Comparison of ENCODE assay signal across 8 cellular contexts in the genomic region with DNA sequence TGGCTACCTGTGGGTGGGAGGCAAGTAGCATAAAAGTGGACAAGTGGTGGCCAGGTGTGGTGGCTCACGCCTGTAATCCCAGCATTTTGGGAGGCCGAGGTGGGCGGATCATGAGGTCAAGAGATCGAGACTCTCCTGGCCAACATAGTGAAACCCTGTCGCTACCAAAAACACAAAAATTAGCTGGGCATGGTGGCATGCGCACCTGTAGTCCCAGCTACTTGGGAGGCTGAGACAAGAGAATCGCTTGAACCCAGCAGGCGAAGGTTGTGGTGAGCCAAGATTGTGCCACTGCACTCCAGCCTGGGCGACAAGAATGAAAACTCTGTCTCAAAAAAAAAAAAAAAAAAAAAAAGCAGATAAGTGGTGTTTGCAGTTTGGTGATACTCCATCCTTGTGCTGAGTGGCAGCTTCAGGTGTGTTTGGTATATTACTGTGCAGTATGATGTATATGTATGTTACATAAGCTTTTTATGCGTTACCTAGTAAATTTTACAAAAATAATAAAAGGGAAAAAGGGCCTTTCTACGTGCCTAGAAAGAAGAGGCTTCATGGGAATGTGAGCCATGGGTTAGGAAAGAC. TPM values are rescaled to one million over a fixed set of nuclear protein-coding genes. Genes with fewer than 3 reads are reported as not detected.
DNase-seq lines count a peak whose midpoint lies in the region; ATAC-seq and TF ChIP-seq lines count a peak whose summit lies in the region.

No MANE protein-coding gene starts in this region.

- no peaks in the 10 kb centered on the region for H3K36me3 ChIP-seq in GM06990 (ENCODE audit: control insufficient read depth, insufficient read depth, low read length)
- no peaks in the 10 kb centered on the region for H3K36me3 ChIP-seq in SK-N-SH (replicated peaks in 1 of 2; ENCODE audit: control insufficient read depth in 1 of 2, insufficient read depth in 2 of 2, low read length in 1 of 2)

- peaks cover 3% of the 10 kb centered on the region for H3K36me3 Mint-ChIP-seq in activated naive CD8-positive, alpha-beta T cell treated with anti-CD3 and anti-CD28 coated beads, Interleukin-2, amount 50 U/mL, for 24 hours (ENCODE audit: low read depth)
- H3K36me3 Mint-ChIP-seq in neural crest cell (ENCODE audit: low read depth): no peaks in the 10 kb centered on the region

- no peak overlapping the region for H3K4me2 ChIP-seq in SK-N-SH

- TF ChIP-seq EP300 in SK-N-SH (IDR thresholded peaks at IDR 0.05; ENCODE audit: borderline replicate concordance in 1 of 2, low read depth in 1 of 2, low read length in 1 of 2): no peak

- no peaks in the 10 kb centered on the region for H3K79me2 ChIP-seq in SK-N-SH (ENCODE audit: insufficient read depth)

- no peaks in the 10 kb centered on the region for H3K9me3 Mint-ChIP-seq in activated naive CD8-positive, alpha-beta T cell treated with anti-CD3 and anti-CD28 coated beads, Interleukin-2, amount 50 U/mL, for 24 hours
- no peaks in the 10 kb centered on the region for H3K9me3 Mint-ChIP-seq in neural crest cell

- in situ Hi-C loops in ACHN (cut with HindIII; ENCODE audit: low pct_ligation_motif_present, low pct_unique_long_range_greater_than_20kb, low sequenced_read_pairs): no loop called here

- CTCF ChIA-PET in SK-N-SH (lab: Yijun Ruan, JAX): interaction anchor here (0.7 to 17.1 kb wide), 11 partner anchors 8 to 263 kb away, joined by 3 to 810 read pairs (median 5); partner anchors contain the start of genes CSHL1, ERN1 and GH1

- H3K9ac ChIP-seq in SK-N-SH: no peak overlapping the region

- H3K9me2 ChIP-seq in SK-N-SH: no peaks in the 10 kb centered on the region

- H3K4me3 ChIP-seq in GM06990 (replicated peaks; ENCODE audit: low read depth, low read length): peak overlapping the region; percentile 76
- H3K4me3 ChIP-seq in SK-N-SH (ENCODE audit: low read depth in 2 of 2, low read length in 1 of 2): no peak overlapping the region

- H3K27me3 Mint-ChIP-seq in activated naive CD8-positive, alpha-beta T cell treated with anti-CD3 and anti-CD28 coated beads, Interleukin-2, amount 50 U/mL, for 24 hours: no peaks in the 10 kb centered on the region
- no peaks in the 10 kb centered on the region for H3K27me3 Mint-ChIP-seq in neural crest cell (ENCODE audit: low read depth)

- peak overlapping the region; percentile 99 for H3K27ac Mint-ChIP-seq in activated naive CD8-positive, alpha-beta T cell treated with anti-CD3 and anti-CD28 coated beads, Interleukin-2, amount 50 U/mL, for 24 hours
- H3K27ac Mint-ChIP-seq in neural crest cell (ENCODE audit: unreplicated experiment): peak overlapping the region; percentile 91

- peaks cover 3% of the 10 kb centered on the region for H3F3A ChIP-seq in SK-N-SH (replicated peaks; ENCODE audit: insufficient read depth)

- H2AFZ ChIP-seq in SK-N-SH (ENCODE audit: low read depth): no peak overlapping the region

- H3K27ac ChIP-seq in SK-N-SH (ENCODE audit: low read depth in 2 of 2, low read length in 1 of 2): no peak overlapping the region

- no peak for TF ChIP-seq RAD21 in SK-N-SH (IDR thresholded peaks at IDR 0.05; ENCODE audit: low read length)

- peak; percentile 3 for ATAC-seq in HG02885 (IDR thresholded peaks at IDR 0.05; ENCODE audit: poor library complexity, unreplicated experiment)
- no peak for ATAC-seq in activated naive CD8-positive, alpha-beta T cell treated with anti-CD3 and anti-CD28 coated beads, Interleukin-2, amount 50 U/mL, for 24 hours

- 70% methylated on average over 11 of the region's 11 CpGs for WGBS in SK-N-SH (ENCODE audit: low lambda C conversion rate)

- H3K4me1 Mint-ChIP-seq in activated naive CD8-positive, alpha-beta T cell treated with anti-CD3 and anti-CD28 coated beads, Interleukin-2, amount 50 U/mL, for 24 hours: peaks cover 80% of the 10 kb centered on the region
- H3K4me1 Mint-ChIP-seq in neural crest cell: peaks cover 8% of the 10 kb centered on the region

- TF ChIP-seq CTCF in GM06990 (IDR thresholded peaks at IDR 0.05; ENCODE audit: insufficient read depth, low read length, poor library complexity, severe bottlenecking) (no peak), neural crest cell (conservative IDR thresholded peaks at IDR 0.05) (no peak), SK-N-SH (IDR thresholded peaks at IDR 0.05) (no peak)

- peak overlapping the region; percentile 99 for H3K4me3 Mint-ChIP-seq in activated naive CD8-positive, alpha-beta T cell treated with anti-CD3 and anti-CD28 coated beads, Interleukin-2, amount 50 U/mL, for 24 hours
- H3K4me3 Mint-ChIP-seq in neural crest cell: no peak overlapping the region

- H3K4me1 ChIP-seq in SK-N-SH (ENCODE audit: control insufficient read depth in 1 of 2, insufficient read depth in 2 of 2, low read depth in 1 of 2, low read length in 1 of 2): no peaks in the 10 kb centered on the region

- H4K20me1 ChIP-seq in SK-N-SH (ENCODE audit: insufficient read depth): no peaks in the 10 kb centered on the region

- POLR2A ChIA-PET in SK-N-SH (lab: Yijun Ruan, JAX): interaction anchor here (1.2 kb wide), 1 partner anchor 126 kb away, joined by 3 read pairs; no protein-coding TSS in a partner anchor

- no peaks in the 10 kb centered on the region for H3K27me3 ChIP-seq in GM06990 (replicated peaks; ENCODE audit: control insufficient read depth, insufficient read depth, low read length)
- H3K27me3 ChIP-seq in SK-N-SH (ENCODE audit: insufficient read depth): no peaks in the 10 kb centered on the region

- DNase-seq in GM06990 (ENCODE audit: extremely low read depth, insufficient read length): no peak
- no peak for DNase-seq in activated naive CD8-positive, alpha-beta T cell treated with anti-CD3 and anti-CD28 coated beads, Interleukin-2, amount 50 U/mL, for 24 hours
- no peak for DNase-seq in neural crest cell (ENCODE audit: low read depth, low spot score)
- no peak for DNase-seq in ACHN
- no peak for DNase-seq in Ammon's horn (ENCODE audit: low spot score)
- DNase-seq in GOT3 (lab: John Stamatoyannopoulos, UW): no peak
- DNase-seq in SK-N-SH: no peak

- no peaks in the 10 kb centered on the region for H3K9me3 ChIP-seq in SK-N-SH

TF ChIP-seq in SK-N-SH, 30 proteins besides CTCF, POLR2A, EP300 and RAD21 (continues in another document):
- no peak for TF ChIP-seq ELF1 (IDR thresholded peaks at IDR 0.05)
- no peak for TF ChIP-seq POLR2AphosphoS5 (IDR thresholded peaks at IDR 0.05; ENCODE audit: low read depth, low read length)
- no peak for TF ChIP-seq ZBTB33 (IDR thresholded peaks at IDR 0.05; ENCODE audit: borderline replicate concordance, low read depth)
- TF ChIP-seq TAF1 (IDR thresholded peaks at IDR 0.05; ENCODE audit: borderline replicate concordance, low read depth, low read length): no peak
- no peak for TF ChIP-seq NFIC (IDR thresholded peaks at IDR 0.05; ENCODE audit: borderline replicate concordance)
- no peak for TF ChIP-seq GABPA (IDR thresholded peaks at IDR 0.05; ENCODE audit: low read depth)
- TF ChIP-seq, protein P1, sequence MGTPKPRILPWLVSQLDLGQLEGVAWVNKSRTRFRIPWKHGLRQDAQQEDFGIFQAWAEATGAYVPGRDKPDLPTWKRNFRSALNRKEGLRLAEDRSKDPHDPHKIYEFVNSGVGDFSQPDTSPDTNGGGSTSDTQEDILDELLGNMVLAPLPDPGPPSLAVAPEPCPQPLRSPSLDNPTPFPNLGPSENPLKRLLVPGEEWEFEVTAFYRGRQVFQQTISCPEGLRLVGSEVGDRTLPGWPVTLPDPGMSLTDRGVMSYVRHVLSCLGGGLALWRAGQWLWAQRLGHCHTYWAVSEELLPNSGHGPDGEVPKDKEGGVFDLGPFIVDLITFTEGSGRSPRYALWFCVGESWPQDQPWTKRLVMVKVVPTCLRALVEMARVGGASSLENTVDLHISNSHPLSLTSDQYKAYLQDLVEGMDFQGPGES (IDR thresholded peaks at IDR 0.05; ENCODE audit: low read depth, low read length): no peak
- no peak for TF ChIP-seq SMC3 (IDR thresholded peaks at IDR 0.05; ENCODE audit: low read depth, low read length)
- no peak for TF ChIP-seq USF1 (IDR thresholded peaks at IDR 0.05; ENCODE audit: borderline replicate concordance, low read depth)
- no peak for TF ChIP-seq FOXJ3 (CRISPR knock-in tag; IDR thresholded peaks at IDR 0.05)
- TF ChIP-seq FOXM1 (IDR thresholded peaks at IDR 0.05; ENCODE audit: low read depth): no peak
- no peak for TF ChIP-seq MEF2A (IDR thresholded peaks at IDR 0.05; ENCODE audit: borderline replicate concordance, low read depth)
- no peak for TF ChIP-seq RXRA (IDR thresholded peaks at IDR 0.05; ENCODE audit: borderline replicate concordance, low read depth)

RNA-seq across cellular contexts. Expression of gene ICAM2, which starts 0.9 kb away (rescaled TPM):
- total RNA-seq in neural crest cell: not detected in 2 replicates
- polyA plus RNA-seq in SK-N-SH (2012; rRNA removed): 0.08 TPM in 1 of 2 replicates, not detected in the other
- 0.08 and 0.14 TPM in 2 replicates for polyA plus RNA-seq in SK-N-SH (2012; cell fraction: cytosol; rRNA removed)
- 0.23 TPM in 1 of 2 replicates, not detected in the other for polyA plus RNA-seq in SK-N-SH (2012; cell fraction: nucleus; rRNA removed)

RNA-seq across cellular contexts. Expression of gene PRR29, which starts 21.4 kb away (rescaled TPM):
- total RNA-seq in neural crest cell: 0.82 and 1.4 TPM in 2 replicates
- polyA plus RNA-seq in SK-N-SH (2012; rRNA removed): 2.5 and 2.7 TPM in 2 replicates
- polyA plus RNA-seq in SK-N-SH (2012; cell fraction: cytosol; rRNA removed): 1.2 and 2.0 TPM in 2 replicates
- polyA plus RNA-seq in SK-N-SH (2012; cell fraction: nucleus; rRNA removed): 9.8 and 10.5 TPM in 2 replicates

RNA-seq across cellular contexts. Expression of gene SCN4A, which starts 46.9 kb away (rescaled TPM):
- total RNA-seq in neural crest cell: 1.6 and 1.9 TPM in 2 replicates
- not detected in 2 replicates for polyA plus RNA-seq in SK-N-SH (2012; rRNA removed)
- polyA plus RNA-seq in SK-N-SH (2012; cell fraction: cytosol; rRNA removed): under 0.01 TPM in 1 of 2 replicates, not detected in the other
- not detected in 2 replicates for polyA plus RNA-seq in SK-N-SH (2012; cell fraction: nucleus; rRNA removed)
